35 cellular contexts compared by ENCODE assay signal in the genomic region with DNA sequence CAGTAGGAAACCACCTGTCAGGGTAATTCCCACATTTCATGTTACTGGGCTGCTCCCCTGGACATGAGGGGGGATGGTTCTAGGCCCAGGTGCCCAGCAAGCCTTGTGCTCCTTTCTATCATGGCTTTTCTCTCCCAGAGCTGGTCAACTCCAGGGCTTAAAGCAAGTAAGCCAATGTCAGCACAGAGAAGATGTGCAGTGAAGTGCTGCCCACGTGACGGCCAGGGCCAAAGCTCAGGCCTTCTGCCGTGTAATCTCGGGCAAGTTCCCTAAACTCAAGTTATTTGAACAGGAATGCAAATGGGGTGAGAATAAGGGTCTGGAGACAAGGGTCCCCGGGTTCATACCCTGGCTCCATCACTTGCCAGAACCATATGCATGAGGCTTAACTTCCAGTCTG.
"Had no signal": no experiment of that assay in that cellular context is flagged by ENCODE, and none has a peak within 500 bp of the region (broad histone marks: within the 10 kb centered on the region; RNA-seq: fewer than 3 reads in every experiment).

No MANE protein-coding gene starts in this region.

- H3K27me3 ChIP-seq: ascending aorta had no signal

- H3K4me1 Mint-ChIP-seq: activated CD4-positive, alpha-beta memory T cell treated with anti-CD3 and anti-CD28 coated beads, Interleukin-2, amount 10 ng/mL, durations not matched to agents 7 days and 5 days; activated CD4-positive, alpha-beta T cell treated with anti-CD3 and anti-CD28 coated beads for 36 hours; activated CD4-positive, alpha-beta T cell treated with anti-CD3 and anti-CD28 coated beads, Interleukin-2, amount 10 ng/mL, durations not matched to agents 7 days and 5 days; activated CD8-positive, alpha-beta memory T cell treated with anti-CD3 and anti-CD28 coated beads, Interleukin-2, amount 10 ng/mL, durations not matched to agents 7 days and 5 days; activated naive CD4-positive, alpha-beta T cell treated with anti-CD3 and anti-CD28 coated beads, Interleukin-2, amount 10 ng/mL, durations not matched to agents 7 days and 5 days; activated naive CD4-positive, alpha-beta T cell treated with anti-CD3 and anti-CD28 coated beads, Interleukin-2, amount 50 U/mL, for 24 hours; activated naive CD8-positive, alpha-beta T cell treated with anti-CD3 and anti-CD28 coated beads, Interleukin-2, amount 10 ng/mL, durations not matched to agents 7 days and 5 days; activated naive CD8-positive, alpha-beta T cell treated with anti-CD3 and anti-CD28 coated beads, Interleukin-2, amount 50 U/mL, for 24 hours had no signal

- H3K27me3 Mint-ChIP-seq: activated CD4-positive, alpha-beta memory T cell treated with anti-CD3 and anti-CD28 coated beads, Interleukin-2, amount 10 ng/mL, durations not matched to agents 7 days and 5 days; activated CD4-positive, alpha-beta T cell treated with anti-CD3 and anti-CD28 coated beads for 36 hours; activated CD4-positive, alpha-beta T cell treated with anti-CD3 and anti-CD28 coated beads, Interleukin-2, amount 10 ng/mL, durations not matched to agents 7 days and 5 days; activated CD8-positive, alpha-beta memory T cell treated with anti-CD3 and anti-CD28 coated beads, Interleukin-2, amount 10 ng/mL, durations not matched to agents 7 days and 5 days; activated naive CD4-positive, alpha-beta T cell treated with anti-CD3 and anti-CD28 coated beads, Interleukin-2, amount 10 ng/mL, durations not matched to agents 7 days and 5 days; activated naive CD4-positive, alpha-beta T cell treated with anti-CD3 and anti-CD28 coated beads, Interleukin-2, amount 50 U/mL, for 24 hours; activated naive CD8-positive, alpha-beta T cell; activated naive CD8-positive, alpha-beta T cell treated with anti-CD3 and anti-CD28 coated beads, Interleukin-2, amount 10 ng/mL, durations not matched to agents 7 days and 5 days; activated naive CD8-positive, alpha-beta T cell treated with anti-CD3 and anti-CD28 coated beads, Interleukin-2, amount 50 U/mL, for 24 hours; activated T-cell treated with anti-CD3 and anti-CD28 coated beads, Interleukin-2, amount 50 U/mL, for 24 hours had no signal

- H3K4me3 ChIP-seq: ascending aorta had no signal

- H3K27ac Mint-ChIP-seq: activated CD4-positive, alpha-beta memory T cell treated with anti-CD3 and anti-CD28 coated beads, Interleukin-2, amount 10 ng/mL, durations not matched to agents 7 days and 5 days; activated CD4-positive, alpha-beta T cell treated with anti-CD3 and anti-CD28 coated beads for 36 hours; activated CD4-positive, alpha-beta T cell treated with anti-CD3 and anti-CD28 coated beads, Interleukin-2, amount 10 ng/mL, durations not matched to agents 7 days and 5 days; activated CD8-positive, alpha-beta memory T cell treated with anti-CD3 and anti-CD28 coated beads, Interleukin-2, amount 10 ng/mL, durations not matched to agents 7 days and 5 days; activated CD8-positive, alpha-beta T cell treated with anti-CD3 and anti-CD28 coated beads, Interleukin-2, amount 10 ng/mL, durations not matched to agents 7 days and 5 days; activated naive CD4-positive, alpha-beta T cell treated with anti-CD3 and anti-CD28 coated beads, Interleukin-2, amount 10 ng/mL, durations not matched to agents 7 days and 5 days; activated naive CD4-positive, alpha-beta T cell treated with anti-CD3 and anti-CD28 coated beads, Interleukin-2, amount 50 U/mL, for 24 hours; activated naive CD8-positive, alpha-beta T cell; activated naive CD8-positive, alpha-beta T cell treated with anti-CD3 and anti-CD28 coated beads, Interleukin-2, amount 10 ng/mL, durations not matched to agents 7 days and 5 days; activated naive CD8-positive, alpha-beta T cell treated with anti-CD3 and anti-CD28 coated beads, Interleukin-2, amount 50 U/mL, for 24 hours; activated T-cell treated with anti-CD3 and anti-CD28 coated beads, Interleukin-2, amount 50 U/mL, for 24 hours; activated T-helper 2 cell treated with anti-CD3 and anti-CD28 coated beads, Interferon-gamma antibody, Interleukin-2, Interleukin-4, amounts not matched to agents 10 μg/mL and 5 μg/mL and 100 μg/mL, durations not matched to agents 14 hours and 24 hours and 36 hours; T-helper 1 cell treated with Interleukin-12 subunit alpha and Interleukin-12 subunit beta and Interleukin-4 antibody, amounts not matched to agents 30 μg/mL and 1 μg/mL, for 36 hours; T-helper 2 cell treated with Interferon-gamma antibody and Interleukin-4, amounts not matched to agents 5 μg/mL and 100 μg/mL, for 36 hours; WTC11 had no signal

- H3K27ac ChIP-seq: ascending aorta, WERI-Rb-1 had no signal

- DNase-seq: activated CD4-positive, alpha-beta memory T cell treated with anti-CD3 and anti-CD28 coated beads, Interleukin-2, amount 10 ng/mL, durations not matched to agents 7 days and 5 days; activated CD4-positive, alpha-beta T cell treated with anti-CD3 and anti-CD28 coated beads for 1 hour; activated CD4-positive, alpha-beta T cell treated with anti-CD3 and anti-CD28 coated beads for 36 hours; activated CD4-positive, alpha-beta T cell treated with anti-CD3 and anti-CD28 coated beads for 48 hours; activated CD4-positive, alpha-beta T cell treated with anti-CD3 and anti-CD28 coated beads, Interleukin-2, amount 10 ng/mL, durations not matched to agents 7 days and 5 days; activated CD4-positive, alpha-beta T cell treated with anti-CD3 and anti-CD28 coated beads, Interleukin-2, amount 50 U/mL, for 48 hours; activated CD4-positive, CD25-positive, alpha-beta regulatory T cell; activated CD8-positive, alpha-beta memory T cell treated with anti-CD3 and anti-CD28 coated beads, Interleukin-2, amount 10 ng/mL, durations not matched to agents 7 days and 5 days; activated CD8-positive, alpha-beta memory T cell treated with anti-CD3 and anti-CD28 coated beads, Interleukin-2, amount 50 U/mL, for 48 hours; activated CD8-positive, alpha-beta T cell treated with anti-CD3 and anti-CD28 coated beads, Interleukin-2, amount 10 ng/mL, durations not matched to agents 7 days and 5 days; activated effector memory CD4-positive, alpha-beta T cell treated with Interleukin-2 at 50 U/mL for 16 hours; activated gamma-delta T cell; activated naive CD4-positive, alpha-beta T cell treated with anti-CD3 and anti-CD28 coated beads, Interleukin-2, amount 10 ng/mL, durations not matched to agents 7 days and 5 days; activated naive CD4-positive, alpha-beta T cell treated with Interleukin-2 at 50 U/mL for 16 hours; activated naive CD8-positive, alpha-beta T cell treated with anti-CD3 and anti-CD28 coated beads, Interleukin-2, amount 10 ng/mL, durations not matched to agents 7 days and 5 days; activated naive CD8-positive, alpha-beta T cell treated with anti-CD3 and anti-CD28 coated beads, Interleukin-2, amount 50 U/mL, for 24 hours; activated T-cell treated with anti-CD3 and anti-CD28 coated beads, Interleukin-2, amount 50 U/mL, for 24 hours; activated T-cell treated with anti-CD3 and anti-CD28 coated beads, Interleukin-2, amount 50 U/mL, for 48 hours; amygdala; anterior cingulate cortex; central memory CD4-positive, alpha-beta T cell; T-helper 1 cell; T-helper 2 cell; T-helper 9 cell; WERI-Rb-1 had no signal

- H3K9me3 Mint-ChIP-seq: activated CD4-positive, alpha-beta memory T cell treated with anti-CD3 and anti-CD28 coated beads, Interleukin-2, amount 10 ng/mL, durations not matched to agents 7 days and 5 days; activated naive CD4-positive, alpha-beta T cell treated with anti-CD3 and anti-CD28 coated beads, Interleukin-2, amount 50 U/mL, for 24 hours; activated naive CD8-positive, alpha-beta T cell treated with anti-CD3 and anti-CD28 coated beads, Interleukin-2, amount 10 ng/mL, durations not matched to agents 7 days and 5 days had no signal

- ATAC-seq: activated CD4-positive, alpha-beta T cell treated with anti-CD3 and anti-CD28 coated beads for 36 hours; activated CD4-positive, CD25-positive, alpha-beta regulatory T cell treated with anti-CD3 and anti-CD28 coated beads, Interleukin-2, amount 50 U/mL, for 24 hours; activated CD8-positive, alpha-beta memory T cell treated with anti-CD3 and anti-CD28 coated beads, Interleukin-2, amount 10 ng/mL, durations not matched to agents 7 days and 5 days; activated CD8-positive, alpha-beta T cell treated with anti-CD3 and anti-CD28 coated beads, Interleukin-2, amount 10 ng/mL, durations not matched to agents 7 days and 5 days; activated naive CD8-positive, alpha-beta T cell treated with anti-CD3 and anti-CD28 coated beads, Interleukin-2, amount 50 U/mL, for 24 hours; WTC11 had no signal

- FAIRE-seq: TTC549 had no signal

- H3K4me3 Mint-ChIP-seq: activated CD4-positive, alpha-beta memory T cell treated with anti-CD3 and anti-CD28 coated beads, Interleukin-2, amount 10 ng/mL, durations not matched to agents 7 days and 5 days; activated CD4-positive, alpha-beta T cell treated with anti-CD3 and anti-CD28 coated beads for 36 hours; activated CD4-positive, alpha-beta T cell treated with anti-CD3 and anti-CD28 coated beads, Interleukin-2, amount 10 ng/mL, durations not matched to agents 7 days and 5 days; activated CD8-positive, alpha-beta memory T cell treated with anti-CD3 and anti-CD28 coated beads, Interleukin-2, amount 10 ng/mL, durations not matched to agents 7 days and 5 days; activated CD8-positive, alpha-beta T cell treated with anti-CD3 and anti-CD28 coated beads, Interleukin-2, amount 10 ng/mL, durations not matched to agents 7 days and 5 days; activated naive CD4-positive, alpha-beta T cell treated with anti-CD3 and anti-CD28 coated beads, Interleukin-2, amount 10 ng/mL, durations not matched to agents 7 days and 5 days; activated naive CD4-positive, alpha-beta T cell treated with anti-CD3 and anti-CD28 coated beads, Interleukin-2, amount 50 U/mL, for 24 hours; activated naive CD8-positive, alpha-beta T cell; activated naive CD8-positive, alpha-beta T cell treated with anti-CD3 and anti-CD28 coated beads, Interleukin-2, amount 10 ng/mL, durations not matched to agents 7 days and 5 days; activated naive CD8-positive, alpha-beta T cell treated with anti-CD3 and anti-CD28 coated beads, Interleukin-2, amount 50 U/mL, for 24 hours; activated T-cell treated with anti-CD3 and anti-CD28 coated beads, Interleukin-2, amount 50 U/mL, for 24 hours; brain; T-helper 1 cell treated with Interleukin-12 subunit alpha and Interleukin-12 subunit beta and Interleukin-4 antibody, amounts not matched to agents 30 μg/mL and 1 μg/mL, for 36 hours; T-helper 2 cell treated with Interferon-gamma antibody and Interleukin-4, amounts not matched to agents 5 μg/mL and 100 μg/mL, for 36 hours; WTC11 had no signal
